In genomic region chr1:182299728-182300581, GRCh38 we compare ENCODE assay signal across 9 cellular contexts.
A peak's percentile ranks its signal among the peaks of the same experiment; 100 is the strongest.
DNase-seq lines count a peak whose midpoint lies in the region; ATAC-seq, FAIRE-seq and TF ChIP-seq lines count a peak whose summit lies in the region.
"Had no signal": no experiment of that assay in that cellular context is flagged by ENCODE, and none has a peak within 500 bp of the region (broad histone marks: within the 10 kb centered on the region; RNA-seq: fewer than 3 reads in every experiment).

No MANE protein-coding gene starts in this region.

- peaks cover 4 to 12% of the 10 kb centered on the region in 2 donors for H3K4me1 Mint-ChIP-seq in effector memory CD8-positive, alpha-beta T cell (ENCODE audit: low read depth in 2 of 2)

- H3K4me3 ChIP-seq in neuronal stem cell (ENCODE audit: low read length in 2 of 2), result no peak overlapping the region

- no peaks in the 10 kb centered on the region for H3K36me3 Mint-ChIP-seq in effector memory CD8-positive, alpha-beta T cell (ENCODE audit: insufficient read depth)

- H3K14ac ChIP-seq in neuronal stem cell (ENCODE audit: low read length), result no peak overlapping the region

- no peaks in the 10 kb centered on the region for H3K27me3 Mint-ChIP-seq in effector memory CD8-positive, alpha-beta T cell

- peak; percentile 39 for ATAC-seq in effector memory CD8-positive, alpha-beta T cell (replicated peaks)
- ATAC-seq in HG03521 (IDR thresholded peaks at IDR 0.05; ENCODE audit: unreplicated experiment) (no peak), GM18907 (IDR thresholded peaks at IDR 0.05; ENCODE audit: unreplicated experiment) (no peak)

- no peak overlapping the region for H4K91ac ChIP-seq in neuronal stem cell (ENCODE audit: low read depth, low read length, poor library complexity)

- no peak for TF ChIP-seq CTCF in D721Med (IDR thresholded peaks at IDR 0.05; ENCODE audit: insufficient read depth, missing control alignments)

- H3K4me2 ChIP-seq in neuronal stem cell (ENCODE audit: insufficient read depth, low read length, poor library complexity, severe bottlenecking), result no peak overlapping the region

- peak overlapping the region; percentile 36 for H3K18ac ChIP-seq in neuronal stem cell (ENCODE audit: low read length)

- no peak overlapping the region for H2BK5ac ChIP-seq in neuronal stem cell (ENCODE audit: low read length)

- H3K27ac ChIP-seq in neuronal stem cell (replicated peaks; ENCODE audit: low read length), result no peak overlapping the region

- H2BK120ac ChIP-seq in neuronal stem cell (ENCODE audit: low read depth, low read length), result no peak overlapping the region

- H3K27ac Mint-ChIP-seq in effector memory CD8-positive, alpha-beta T cell, result peak overlapping the region; percentile 26 to 66
- H3K27ac Mint-ChIP-seq: HFFc6 had no signal

- no peaks in the 10 kb centered on the region for H3K27me3 ChIP-seq in neuronal stem cell (ENCODE audit: control insufficient read depth in 3 of 3, insufficient read depth in 3 of 3, low read depth in 1 of 3, low read length in 3 of 3)

- peak; percentile 56 for DNase-seq in ELF-1 (ENCODE audit: low read depth, low spot score)
- DNase-seq in NCI-H69 (lab: John Stamatoyannopoulos, UW), result peak; percentile 77
- no peak for DNase-seq in effector memory CD8-positive, alpha-beta T cell
- no peak for DNase-seq in neuronal stem cell (ENCODE audit: low spot score)
- DNase-seq in NCI-H2081 treated with DMSO at 0.1 percent for 48 hours (lab: John Stamatoyannopoulos, UW), result no peak
- DNase-seq in D721Med (ENCODE audit: insufficient read length, low spot score), result no peak
- DNase-seq: HFFc6 had no signal

- no peak overlapping the region for H4K8ac ChIP-seq in neuronal stem cell (ENCODE audit: low read depth, low read length)

- no peaks in the 10 kb centered on the region for H3K9me3 ChIP-seq in neuronal stem cell (replicated peaks in 1 of 2; ENCODE audit: control insufficient read depth in 2 of 2, insufficient read depth in 1 of 2, low read depth in 1 of 2, low read length in 2 of 2)

- H2AFZ ChIP-seq in neuronal stem cell (ENCODE audit: low read length), result peak overlapping the region; percentile 60

- H3K4me1 ChIP-seq in neuronal stem cell (ENCODE audit: control insufficient read depth in 2 of 2, insufficient read depth in 1 of 2, low read depth in 1 of 2, low read length in 2 of 2), result peaks cover 4 to 18% of the 10 kb centered on the region in 2 donors

- no peak overlapping the region for H3K23ac ChIP-seq in neuronal stem cell (ENCODE audit: low read depth, low read length, poor library complexity)

- no peak overlapping the region for H3K4me3 Mint-ChIP-seq in effector memory CD8-positive, alpha-beta T cell
- H3K4me3 Mint-ChIP-seq: HFFc6 had no signal

- peak overlapping the region; percentile 77 for H2BK12ac ChIP-seq in neuronal stem cell (ENCODE audit: low read length)

- no peak overlapping the region for H2AK5ac ChIP-seq in neuronal stem cell (ENCODE audit: low read depth, low read length)

- no CpG with 5 or more reads among the region's 3 CpGs for whole genome bisulfite sequencing in neuronal stem cell (ENCODE audit: extremely low coverage in 2 of 2, insufficient read length in 2 of 2, insufficient replicate concordance in 1 of 2), 2 donors

- no peak for FAIRE-seq in D721Med (lab: Jason Lieb, UNC)

- H3K9me3 Mint-ChIP-seq in effector memory CD8-positive, alpha-beta T cell, result no peaks in the 10 kb centered on the region
- H3K9me3 Mint-ChIP-seq: HFFc6 had no signal

- H3K36me3 ChIP-seq in neuronal stem cell (replicated peaks in 1 of 2; ENCODE audit: control insufficient read depth in 2 of 2, insufficient read depth in 2 of 2, low read length in 2 of 2), result no peaks in the 10 kb centered on the region

- no peak overlapping the region for H3K9ac ChIP-seq in neuronal stem cell (ENCODE audit: low read depth, low read length, poor library complexity)

- H3K4ac ChIP-seq in neuronal stem cell (ENCODE audit: low read length), result no peak overlapping the region

- peak overlapping the region; percentile 15 for H2BK15ac ChIP-seq in neuronal stem cell (ENCODE audit: low read length)

- no peaks in the 10 kb centered on the region for H3K79me1 ChIP-seq in neuronal stem cell (ENCODE audit: low read depth, low read length)

Comparison
In these comparisons a context has a peak if more than half of its experiments do, and no peak if none do; other contexts are left out.
1. DNase-seq: peak in ELF-1 (single experiment) and NCI-H69 (single experiment); none in effector memory CD8-positive, alpha-beta T cell (0 of 3), neuronal stem cell (single experiment), NCI-H2081 treated with DMSO at 0.1 percent for 48 hours (single experiment) and D721Med (single experiment).